In genomic region chr9:126516936-126517750, GRCh38 we compare ENCODE assay signal across 8 cellular contexts.
DNase-seq lines count a peak whose midpoint lies in the region; ATAC-seq and TF ChIP-seq lines count a peak whose summit lies in the region.

No MANE protein-coding gene starts in this region.

- H4K8ac ChIP-seq in IMR-90 (ENCODE audit: low read depth in 2 of 2, low read length in 2 of 2): no peak overlapping the region

- no peak overlapping the region for H4K5ac ChIP-seq in IMR-90 (ENCODE audit: low read depth, low read length)

- dilution Hi-C loops in IMR-90 (cut with HindIII; ENCODE audit: low sequenced_read_pairs, unreplicated experiment): no loop called here

- peak overlapping the region; percentile 73 for H3K4me2 ChIP-seq in IMR-90 (ENCODE audit: low read depth, low read length)

- peak overlapping the region; percentile 2; the same call in 1 of the 2 replicates for H3K27ac ChIP-seq in IMR-90 (ENCODE audit: insufficient read depth, low read length)

- no peak overlapping the region for H2BK15ac ChIP-seq in IMR-90 (ENCODE audit: low read depth, low read length)

- no peak overlapping the region for H2AK5ac ChIP-seq in IMR-90 (ENCODE audit: low read depth, low read length)

- no TSS peak for BruUV-seq in IMR-90 (replicated peaks; lab: Mats Ljungman, UMichigan)

- H3K9me3 ChIP-seq in IMR-90 (ENCODE audit: control insufficient read depth, insufficient read depth, low read length): no peaks in the 10 kb centered on the region

- H3K27ac Mint-ChIP-seq in T-cell: peak overlapping the region; percentile 75 to 86
- peak overlapping the region; percentile 79 for H3K27ac Mint-ChIP-seq in mesothelial cell of epicardium

- no peak overlapping the region for H3K14ac ChIP-seq in IMR-90 (replicated peaks; ENCODE audit: low read depth, low read length)

- intact Hi-C loops in IMR-90 (cut with micrococcal nuclease): no loop called here

- TF ChIP-seq CTCF in IMR-90 (conservative IDR thresholded peaks at IDR 0.05; ENCODE audit: low read depth, low read length) (no peak), mesothelial cell of epicardium (IDR thresholded peaks at IDR 0.05; ENCODE audit: unreplicated experiment) (no peak)

- in situ Hi-C loops in IMR-90 (cut with MboI; ENCODE audit: low sequenced_read_pairs): no loop called here

- no peak overlapping the region for H2BK5ac ChIP-seq in IMR-90 (ENCODE audit: low read depth, low read length, poor library complexity, severe bottlenecking)

- H2AFZ ChIP-seq in IMR-90 (replicated peaks; ENCODE audit: low read length, poor library complexity): peak overlapping the region; percentile 80

- H3K79me1 ChIP-seq in IMR-90 (ENCODE audit: low read depth in 1 of 2, low read length in 2 of 2): no peaks in the 10 kb centered on the region

- peak overlapping the region; percentile 41 for H3K4me3 ChIP-seq in IMR-90 (ENCODE audit: insufficient read depth, low read depth, low read length)

- DNase-seq in EH (ENCODE audit: low read depth): peak; percentile 90
- peak; percentile 84 for DNase-seq in IMR-90
- peak in 15 of 34 experiments; percentile 8 to 33 (median 17) for DNase-seq in T-cell
- DNase-seq in dedifferentiated amniotic fluid mesenchymal stem cell (ENCODE audit: extremely low spot score): peak; percentile 88
- peak; percentile 59 to 78 for DNase-seq in mesothelial cell of epicardium (ENCODE audit: low spot score in 2 of 2, unreplicated experiment in 2 of 2)
- peak; percentile 62 for DNase-seq in stimulated activated naive CD8-positive, alpha-beta T cell treated with anti-CD3 and anti-CD28 coated beads, Interleukin-15, Interleukin-2, amounts not matched to agents 100 U/mL and 50 U/mL, for 24 hours

- peaks cover 2% of the 10 kb centered on the region; the same call in 1 of the 2 replicates for H3K4me1 ChIP-seq in IMR-90 (ENCODE audit: control insufficient read depth, insufficient read depth, low read length)

- H4K91ac ChIP-seq in IMR-90 (ENCODE audit: insufficient read depth, low read depth, low read length): no peak overlapping the region

- H3K23ac ChIP-seq in IMR-90 (ENCODE audit: low read depth, low read length): no peak overlapping the region

- H3K36me3 Mint-ChIP-seq in T-cell (no peaks in the 10 kb centered on the region), mesothelial cell of epicardium (no peaks in the 10 kb centered on the region)

- H2AK9ac ChIP-seq in IMR-90 (replicated peaks; ENCODE audit: low read depth, low read length, poor library complexity): no peak overlapping the region

- WGBS in IMR-90 (ENCODE audit: extremely low coverage in 2 of 2, insufficient read length in 1 of 2), 2 experiments: 7% methylated on average over 3 of the region's 31 CpGs; no CpG with 5 or more reads in 1 of the 2 experiments

- no peak overlapping the region for H3K4ac ChIP-seq in IMR-90 (ENCODE audit: low read depth, low read length)

- peaks cover 18 to 48% (median 33%) of the 10 kb centered on the region in 3 donors for H3K4me1 Mint-ChIP-seq in T-cell
- peaks cover 43% of the 10 kb centered on the region for H3K4me1 Mint-ChIP-seq in mesothelial cell of epicardium

- H3K4me3 Mint-ChIP-seq in T-cell (peak overlapping the region; percentile 77 to 87 (median 85)), mesothelial cell of epicardium (peak overlapping the region; percentile 43)

- H3K9me3 Mint-ChIP-seq in T-cell (no peaks in the 10 kb centered on the region), mesothelial cell of epicardium (no peaks in the 10 kb centered on the region)

- H2BK20ac ChIP-seq in IMR-90 (ENCODE audit: low read depth, low read length): no peak overlapping the region

- no peak for TF ChIP-seq POLR2A in IMR-90 (IDR thresholded peaks at IDR 0.05; ENCODE audit: low read depth, low read length)

- POLR2A ChIA-PET in IMR-90 (lab: Charles Lee; ENCODE audit: unreplicated experiment) (no interaction called here), T-cell (lab: Charles Lee) (interaction anchor here in 1 of 2 donors (0.5 kb wide), 1 partner anchor 46 kb away, joined by 3 read pairs; no protein-coding TSS in a partner anchor)

- H3K18ac ChIP-seq in IMR-90 (ENCODE audit: low read depth, low read length): no peak overlapping the region

- no peak for TF ChIP-seq RAD21 in IMR-90 (IDR thresholded peaks at IDR 0.05; ENCODE audit: low read length)

- no peaks in the 10 kb centered on the region for H3K36me3 ChIP-seq in IMR-90 (ENCODE audit: control insufficient read depth, insufficient read depth, low read length)

- CTCF ChIA-PET in IMR-90 (lab: Yijun Ruan, JAX): interaction anchor here (1.7 kb wide), 1 partner anchor 18 kb away, joined by 5 read pairs; no protein-coding TSS in a partner anchor
- CTCF ChIA-PET in T-cell (lab: Charles Lee): interaction anchor here in 1 of 2 donors (0.7 to 1.6 kb wide), 4 partner anchors 18 to 199 kb away, joined by 3 to 4 read pairs (median 4); no protein-coding TSS in a partner anchor

- peaks cover 50% of the 10 kb centered on the region for H3K27me3 ChIP-seq in IMR-90 (ENCODE audit: control insufficient read depth, insufficient read depth, low read length)

- no peak overlapping the region for H3K56ac ChIP-seq in IMR-90 (ENCODE audit: extremely low read depth, insufficient read depth, low read length)

- no peak overlapping the region; the same call in 1 of the 2 replicates for H2BK120ac ChIP-seq in IMR-90 (ENCODE audit: low read depth, low read length)

- H3K9ac ChIP-seq in IMR-90 (ENCODE audit: low read depth, low read length): no peak overlapping the region

- H3K27me3 Mint-ChIP-seq in T-cell (peaks cover 52 to 53% of the 10 kb centered on the region in 2 donors), mesothelial cell of epicardium (ENCODE audit: low read depth) (peaks cover 42% of the 10 kb centered on the region)

- H4K20me1 ChIP-seq in IMR-90 (ENCODE audit: insufficient read depth, low read length): no peaks in the 10 kb centered on the region; the same call in 1 of the 2 replicates

- ATAC-seq in IMR-90 (ENCODE audit: low read depth) (peak; percentile 76), T-cell (replicated peaks in 1 of 4) (peak; percentile 47 to 61 (median 50)), GM19397 (IDR thresholded peaks at IDR 0.05; ENCODE audit: unreplicated experiment) (no peak), HG02981 (IDR thresholded peaks at IDR 0.05; ENCODE audit: unreplicated experiment) (no peak)
- peak; percentile 79 for ATAC-seq in stimulated activated naive CD8-positive, alpha-beta T cell treated with anti-CD3 and anti-CD28 coated beads, Interleukin-15, Interleukin-2, amounts not matched to agents 100 U/mL and 50 U/mL, for 24 hours

- no peaks in the 10 kb centered on the region for H3K9me1 ChIP-seq in IMR-90 (ENCODE audit: insufficient read depth, low read length)

TF ChIP-seq in IMR-90, 13 proteins besides CTCF, POLR2A, EP300 and RAD21:
- no peak for TF ChIP-seq FOS (IDR thresholded peaks at IDR 0.05; ENCODE audit: low read depth, low read length)
- no peak for TF ChIP-seq MAFK (IDR thresholded peaks at IDR 0.05; ENCODE audit: low read depth, low read length)
- TF ChIP-seq SMC3 (IDR thresholded peaks at IDR 0.05; ENCODE audit: low read depth, low read length): no peak
- TF ChIP-seq CHD1 (IDR thresholded peaks at IDR 0.05; ENCODE audit: low read depth, low read length): no peak
- no peak for TF ChIP-seq RCOR1 (IDR thresholded peaks at IDR 0.05; ENCODE audit: insufficient replicate concordance, low read length)
- TF ChIP-seq NFE2L2 (IDR thresholded peaks at IDR 0.05; ENCODE audit: low read depth, low read length): no peak
- no peak for TF ChIP-seq ELK1 (IDR thresholded peaks at IDR 0.05; ENCODE audit: borderline replicate concordance, low read depth, low read length)

Comparison
In these comparisons a context has a peak if more than half of its experiments do, and no peak if none do; other contexts are left out.
1. ATAC-seq: peak in IMR-90 (single experiment), T-cell (4 of 4) and stimulated activated naive CD8-positive, alpha-beta T cell treated with anti-CD3 and anti-CD28 coated beads, Interleukin-15, Interleukin-2, amounts not matched to agents 100 U/mL and 50 U/mL, for 24 hours (single experiment); none in GM19397 (single experiment) and HG02981 (single experiment).